ENCODE assay signal across 12 cellular contexts in the genomic region with DNA sequence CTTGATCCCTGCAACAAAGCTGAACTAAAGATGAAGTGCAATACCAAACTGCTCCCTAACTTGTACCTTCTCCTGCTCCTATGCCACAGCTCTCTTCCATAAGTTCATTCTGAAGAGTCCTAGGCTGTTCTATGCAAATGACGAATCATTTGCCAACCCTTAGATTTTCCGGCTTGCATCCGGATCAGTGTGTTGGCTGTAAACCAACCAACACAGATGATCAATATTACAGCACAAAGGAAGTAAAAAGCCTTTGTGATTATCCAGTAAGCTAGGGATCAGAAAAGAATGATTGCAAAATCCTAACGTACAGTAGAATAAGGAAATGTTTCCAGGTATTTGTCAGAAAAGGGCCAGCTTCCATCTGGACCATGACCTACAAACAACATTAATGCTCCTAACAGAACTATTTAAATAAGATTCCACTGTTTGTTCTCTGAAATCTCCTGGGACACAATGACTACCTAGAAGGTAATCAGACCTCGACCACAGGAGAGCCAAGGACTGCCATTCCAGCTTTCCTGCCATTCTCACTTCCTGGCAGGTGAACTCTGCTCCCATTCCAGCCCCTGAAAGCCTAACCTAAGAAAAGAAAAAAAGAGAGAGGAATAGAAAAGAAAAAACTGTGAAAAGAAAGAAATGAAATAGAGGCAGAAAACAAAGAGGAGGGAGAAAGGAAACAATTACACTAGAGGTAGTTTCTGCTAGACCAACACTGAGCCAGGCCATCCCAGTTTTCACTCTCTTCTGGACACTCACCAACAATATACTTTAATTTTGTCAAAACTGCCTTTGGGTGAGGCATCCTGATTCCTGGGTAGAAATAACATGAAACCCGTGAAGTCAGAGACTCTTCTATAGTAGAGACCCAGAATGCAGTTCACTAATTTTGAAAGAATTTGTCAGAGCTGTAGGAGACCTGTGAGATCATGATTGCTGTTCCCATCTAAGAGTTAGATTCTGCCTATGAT. TPM values are rescaled to one million over a fixed set of nuclear protein-coding genes. Genes with fewer than 3 reads are reported as not detected.
DNase-seq lines count a peak whose midpoint lies in the region; ATAC-seq and TF ChIP-seq lines count a peak whose summit lies in the region.
"Had no signal": no experiment of that assay in that cellular context is flagged by ENCODE, and none has a peak within 500 bp of the region (broad histone marks: within the 10 kb centered on the region; RNA-seq: fewer than 3 reads in every experiment).

No MANE protein-coding gene starts in this region.

- no peak for TF ChIP-seq RAD21 in IMR-90 (IDR thresholded peaks at IDR 0.05; ENCODE audit: low read length)

- no peak overlapping the region for H2AK5ac ChIP-seq in IMR-90 (ENCODE audit: low read depth, low read length)

- TF ChIP-seq CTCF in C4-2B (conservative IDR thresholded peaks at IDR 0.05) (no peak), IMR-90 (conservative IDR thresholded peaks at IDR 0.05; ENCODE audit: low read depth, low read length) (no peak), body of pancreas (IDR thresholded peaks at IDR 0.05) (no peak)

- no peak overlapping the region for H4K5ac ChIP-seq in IMR-90 (ENCODE audit: low read depth, low read length)

- H2AFZ ChIP-seq in IMR-90 (replicated peaks; ENCODE audit: low read length, poor library complexity): no peak overlapping the region

- H3K9me3 ChIP-seq in IMR-90 (ENCODE audit: control insufficient read depth, insufficient read depth, low read length): no peaks in the 10 kb centered on the region
- H3K9me3 ChIP-seq in body of pancreas: no peaks in the 10 kb centered on the region
- H3K9me3 ChIP-seq: psoas muscle had no signal

- no peak overlapping the region for H3K9ac ChIP-seq in IMR-90 (ENCODE audit: low read depth, low read length)
- H3K9ac ChIP-seq: KMS-11 had no signal

- H3K18ac ChIP-seq in IMR-90 (ENCODE audit: low read depth, low read length): no peak overlapping the region

- POLR2A ChIA-PET in IMR-90 (lab: Charles Lee; ENCODE audit: unreplicated experiment): interaction anchor here (0.6 kb wide), 1 partner anchor 317 kb away, joined by 3 read pairs; no protein-coding TSS in a partner anchor

- no peak overlapping the region for H2BK20ac ChIP-seq in IMR-90 (ENCODE audit: low read depth, low read length)

- no peak overlapping the region for H2BK5ac ChIP-seq in IMR-90 (ENCODE audit: low read depth, low read length, poor library complexity, severe bottlenecking)

- no peak overlapping the region for H2BK120ac ChIP-seq in IMR-90 (ENCODE audit: low read depth, low read length)

- DNase-seq in IMR-90: no peak
- peak; percentile 46 to 76 (median 66) for DNase-seq in body of pancreas
- no peak for DNase-seq in left lobe of liver (ENCODE audit: low spot score)
- DNase-seq in activated T-cell treated with anti-CD3 and anti-CD28 coated beads, Interleukin-2, amount 50 U/mL, for 48 hours: no peak
- DNase-seq in NCI-H1105 (lab: John Stamatoyannopoulos, UW): no peak
- DNase-seq: activated B cell treated with CpG ODN at 0.5 μM for 24 hours; activated naive CD8-positive, alpha-beta T cell treated with anti-CD3 and anti-CD28 coated beads for 36 hours; psoas muscle had no signal

- H3K4me3 ChIP-seq in IMR-90 (ENCODE audit: insufficient read depth, low read depth, low read length) (no peak overlapping the region), body of pancreas (no peak overlapping the region)
- H3K4me3 ChIP-seq: psoas muscle had no signal

- dilution Hi-C loops in IMR-90 (cut with HindIII; ENCODE audit: low sequenced_read_pairs, unreplicated experiment): no loop called here

- no CpG with 5 or more reads among the region's 6 CpGs for WGBS in IMR-90 (ENCODE audit: extremely low coverage in 2 of 2, insufficient read length in 1 of 2), 2 experiments
- WGBS in body of pancreas, 2 donors: 14% methylated on average over 6 of the region's 6 CpGs

- no peak overlapping the region for H2BK15ac ChIP-seq in IMR-90 (ENCODE audit: low read depth, low read length)

- H3K9me1 ChIP-seq in IMR-90 (ENCODE audit: insufficient read depth, low read length): no peaks in the 10 kb centered on the region

- H4K20me1 ChIP-seq in IMR-90 (ENCODE audit: insufficient read depth, low read length): no peaks in the 10 kb centered on the region

- CTCF ChIA-PET in IMR-90 (lab: Yijun Ruan, JAX): no interaction called here

- no peaks in the 10 kb centered on the region for H3K36me3 ChIP-seq in IMR-90 (ENCODE audit: control insufficient read depth, insufficient read depth, low read length)
- H3K36me3 ChIP-seq in body of pancreas (replicated peaks in 1 of 2; ENCODE audit: insufficient read depth in 1 of 2, low read depth in 2 of 2): no peaks in the 10 kb centered on the region

- intact Hi-C loops in IMR-90 (cut with micrococcal nuclease): no loop called here
- intact Hi-C loops in body of pancreas (cut with DNase I): no loop called here

- H4K8ac ChIP-seq in IMR-90 (ENCODE audit: low read depth in 2 of 2, low read length in 2 of 2): no peak overlapping the region

- no peak overlapping the region for H2AK9ac ChIP-seq in IMR-90 (replicated peaks; ENCODE audit: low read depth, low read length, poor library complexity)

- H3K14ac ChIP-seq in IMR-90 (replicated peaks; ENCODE audit: low read depth, low read length): 0 out of 2 replicates have a peak overlapping the region, but pooled peaks have one; percentile 0

- no peaks in the 10 kb centered on the region for H3K27me3 ChIP-seq in IMR-90 (ENCODE audit: control insufficient read depth, insufficient read depth, low read length)
- no peaks in the 10 kb centered on the region for H3K27me3 ChIP-seq in body of pancreas

- H3K23ac ChIP-seq in IMR-90 (ENCODE audit: low read depth, low read length): no peak overlapping the region; the same call in 1 of the 2 replicates

- no peak overlapping the region for H4K91ac ChIP-seq in IMR-90 (ENCODE audit: insufficient read depth, low read depth, low read length)

- H3K4me1 ChIP-seq in IMR-90 (ENCODE audit: control insufficient read depth, insufficient read depth, low read length): peaks cover 4% of the 10 kb centered on the region; the same call in 1 of the 2 replicates
- peaks cover 45% of the 10 kb centered on the region for H3K4me1 ChIP-seq in body of pancreas
- H3K4me1 ChIP-seq: psoas muscle had no signal

- TF ChIP-seq POLR2A in IMR-90 (IDR thresholded peaks at IDR 0.05; ENCODE audit: low read depth, low read length) (no peak), body of pancreas (IDR thresholded peaks at IDR 0.05) (peak in 2 of 3 donors; percentile 10 to 27)

- ATAC-seq in IMR-90 (ENCODE audit: low read depth) (no peak), body of pancreas (peak; percentile 93), left lobe of liver (peak; percentile 62), GM18870 (IDR thresholded peaks at IDR 0.05; ENCODE audit: unreplicated experiment) (no peak), GM19351 (IDR thresholded peaks at IDR 0.05; ENCODE audit: unreplicated experiment) (no peak)
- ATAC-seq: psoas muscle had no signal

- H3K27ac ChIP-seq in C4-2B: peak overlapping the region; percentile 91
- H3K27ac ChIP-seq in IMR-90 (ENCODE audit: insufficient read depth, low read length): no peak overlapping the region
- H3K27ac ChIP-seq in body of pancreas: peak overlapping the region; percentile 62 to 85 (median 78)
- H3K27ac ChIP-seq: KMS-11, psoas muscle had no signal

- no TSS peak for BruUV-seq in IMR-90 (replicated peaks; lab: Mats Ljungman, UMichigan)

- H3K4me2 ChIP-seq in IMR-90 (ENCODE audit: low read depth, low read length): no peak overlapping the region
- H3K4me2 ChIP-seq: KMS-11 had no signal

- H3K4ac ChIP-seq in IMR-90 (ENCODE audit: low read depth, low read length): no peak overlapping the region

- H3K56ac ChIP-seq in IMR-90 (ENCODE audit: extremely low read depth, insufficient read depth, low read length): no peak overlapping the region

- in situ Hi-C loops in IMR-90 (cut with MboI; ENCODE audit: low sequenced_read_pairs): no loop called here

- peaks cover 23 to 24% of the 10 kb centered on the region in 2 experiments; a peak in 3 of 4 replicates for H3K79me1 ChIP-seq in IMR-90 (ENCODE audit: low read depth in 1 of 2, low read length in 2 of 2)

TF ChIP-seq in IMR-90, 13 proteins besides CTCF, POLR2A, EP300 and RAD21 (continues in another document):
- TF ChIP-seq BHLHE40 (IDR thresholded peaks at IDR 0.05; ENCODE audit: low read depth, low read length) (no peak), SMC3 (IDR thresholded peaks at IDR 0.05; ENCODE audit: low read depth, low read length) (no peak), FOS (IDR thresholded peaks at IDR 0.05; ENCODE audit: low read depth, low read length) (no peak), NFE2L2 (IDR thresholded peaks at IDR 0.05; ENCODE audit: low read depth, low read length) (no peak), MXI1 (IDR thresholded peaks at IDR 0.05; ENCODE audit: borderline replicate concordance, low read depth, low read length) (no peak), CEBPB (IDR thresholded peaks at IDR 0.05; ENCODE audit: low read depth, low read length) (no peak), RFX5 (IDR thresholded peaks at IDR 0.05; ENCODE audit: low read depth, low read length) (no peak), RCOR1 (IDR thresholded peaks at IDR 0.05; ENCODE audit: insufficient replicate concordance, low read length) (no peak), CHD1 (IDR thresholded peaks at IDR 0.05; ENCODE audit: low read depth, low read length) (no peak)
- TF ChIP-seq, protein P1, sequence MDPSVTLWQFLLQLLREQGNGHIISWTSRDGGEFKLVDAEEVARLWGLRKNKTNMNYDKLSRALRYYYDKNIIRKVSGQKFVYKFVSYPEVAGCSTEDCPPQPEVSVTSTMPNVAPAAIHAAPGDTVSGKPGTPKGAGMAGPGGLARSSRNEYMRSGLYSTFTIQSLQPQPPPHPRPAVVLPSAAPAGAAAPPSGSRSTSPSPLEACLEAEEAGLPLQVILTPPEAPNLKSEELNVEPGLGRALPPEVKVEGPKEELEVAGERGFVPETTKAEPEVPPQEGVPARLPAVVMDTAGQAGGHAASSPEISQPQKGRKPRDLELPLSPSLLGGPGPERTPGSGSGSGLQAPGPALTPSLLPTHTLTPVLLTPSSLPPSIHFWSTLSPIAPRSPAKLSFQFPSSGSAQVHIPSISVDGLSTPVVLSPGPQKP (IDR thresholded peaks at IDR 0.05; ENCODE audit: borderline replicate concordance, low read depth, low read length): no peak
- TF ChIP-seq, protein P2, sequence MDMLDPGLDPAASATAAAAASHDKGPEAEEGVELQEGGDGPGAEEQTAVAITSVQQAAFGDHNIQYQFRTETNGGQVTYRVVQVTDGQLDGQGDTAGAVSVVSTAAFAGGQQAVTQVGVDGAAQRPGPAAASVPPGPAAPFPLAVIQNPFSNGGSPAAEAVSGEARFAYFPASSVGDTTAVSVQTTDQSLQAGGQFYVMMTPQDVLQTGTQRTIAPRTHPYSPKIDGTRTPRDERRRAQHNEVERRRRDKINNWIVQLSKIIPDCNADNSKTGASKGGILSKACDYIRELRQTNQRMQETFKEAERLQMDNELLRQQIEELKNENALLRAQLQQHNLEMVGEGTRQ (IDR thresholded peaks at IDR 0.05; ENCODE audit: low read depth, low read length): no peak

RNA-seq across cellular contexts. Expression of a gene that starts 19.7 kb away (rescaled TPM):
- total RNA-seq in IMR-90 (2012; rRNA removed): 7.3 and 9.4 TPM in 2 replicates
- polyA plus RNA-seq in IMR-90 (2012; rRNA removed): 15.0 and 21.9 TPM in 2 replicates
- polyA plus RNA-seq in IMR-90 (2012; cell fraction: cytosol; rRNA removed): 19.5 and 21.7 TPM in 2 replicates
- polyA plus RNA-seq in IMR-90 (2012; cell fraction: nucleus; rRNA removed; ENCODE audit: low replicate concordance): 7.8 and 10.9 TPM in 2 replicates
- 10 to 100 TPM; 34.5 to 63.3 TPM for total RNA-seq in body of pancreas
- total RNA-seq in left lobe of liver: 23.9 TPM

Comparison
In these comparisons a context has a peak if more than half of its experiments do, and no peak if none do; other contexts are left out.
1. ATAC-seq: peak in body of pancreas (single experiment) and left lobe of liver (single experiment); none in IMR-90 (single experiment), GM18870 (single experiment) and GM19351 (single experiment).
2. DNase-seq: peak in body of pancreas (4 of 4); none in IMR-90 (single experiment), left lobe of liver (single experiment), activated T-cell treated with anti-CD3 and anti-CD28 coated beads, Interleukin-2, amount 50 U/mL, for 48 hours (0 of 2) and NCI-H1105 (single experiment).